Comparison of ENCODE assay signal across 9 cellular contexts in the genomic region with DNA sequence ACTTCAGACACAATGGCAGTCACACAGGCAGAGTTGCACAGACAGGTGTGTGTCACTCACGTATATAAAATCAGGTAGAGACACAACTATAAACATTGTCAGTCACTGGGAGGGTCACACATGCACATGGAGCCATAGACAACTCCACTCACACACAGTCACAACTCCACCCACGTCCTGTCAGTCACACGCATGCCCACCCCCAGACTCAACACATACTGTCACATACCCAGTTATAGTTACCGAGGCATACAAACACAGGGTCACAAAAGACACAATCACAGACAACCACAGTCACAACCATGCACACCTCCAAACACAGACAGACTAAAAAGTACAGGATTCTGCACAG. TPM values are rescaled to one million over a fixed set of nuclear protein-coding genes. Genes with fewer than 3 reads are reported as not detected.
DNase-seq lines count a peak whose midpoint lies in the region; ATAC-seq and TF ChIP-seq lines count a peak whose summit lies in the region.
"Had no signal": no experiment of that assay in that cellular context is flagged by ENCODE, and none has a peak within 500 bp of the region (broad histone marks: within the 10 kb centered on the region; RNA-seq: fewer than 3 reads in every experiment).

No MANE protein-coding gene starts in this region.

- TF ChIP-seq POLR2A in esophagus muscularis mucosa (IDR thresholded peaks at IDR 0.05; ENCODE audit: low read depth) (no peak), prostate gland (IDR thresholded peaks at IDR 0.05) (no peak)

- DNase-seq in AG10803 (ENCODE audit: low read depth) (no peak), OCI-LY7 (ENCODE audit: low spot score) (no peak), esophagus muscularis mucosa (ENCODE audit: extremely low spot score) (no peak), prostate gland (ENCODE audit: low spot score) (no peak), kidney tubule cell (ENCODE audit: low spot score) (no peak), COLO668 (lab: John Stamatoyannopoulos, UW; ENCODE audit: unreplicated experiment) (no peak)
- no peak for DNase-seq in activated CD4-positive, alpha-beta memory T cell treated with anti-CD3 and anti-CD28 coated beads, Interleukin-2, amount 10 ng/mL, durations not matched to agents 7 days and 5 days

- H3K4me3 ChIP-seq in AG10803 (ENCODE audit: low read length) = peak overlapping the region; percentile 97
- no peak overlapping the region for H3K4me3 ChIP-seq in OCI-LY7 (ENCODE audit: low read depth, low read length, poor library complexity, severe bottlenecking)
- H3K4me3 ChIP-seq in esophagus muscularis mucosa = peak overlapping the region; percentile 74 to 94 (median 88)
- peak overlapping the region; percentile 69 to 84 for H3K4me3 ChIP-seq in prostate gland

- 37% methylated on average over 4 of the region's 4 CpGs for WGBS in esophagus muscularis mucosa
- 44% methylated on average over 4 of the region's 4 CpGs for WGBS in prostate gland

- intact Hi-C loops in OCI-LY7 (cut with micrococcal nuclease; ENCODE audit: unreplicated experiment) = no loop called here
- intact Hi-C loops in esophagus muscularis mucosa (cut with DNase I) = no loop called here
- intact Hi-C loops in prostate gland (cut with DNase I) = no loop called here

- no peak overlapping the region for H3K27ac Mint-ChIP-seq in activated CD4-positive, alpha-beta memory T cell treated with anti-CD3 and anti-CD28 coated beads, Interleukin-2, amount 10 ng/mL, durations not matched to agents 7 days and 5 days
- H3K27ac Mint-ChIP-seq: T-helper 1 cell treated with Interleukin-12 subunit alpha and Interleukin-12 subunit beta and Interleukin-4 antibody, amounts not matched to agents 30 μg/mL and 1 μg/mL, for 36 hours had no signal

- H3K36me3 ChIP-seq in OCI-LY7 (ENCODE audit: insufficient read depth, low read length) (no peaks in the 10 kb centered on the region), esophagus muscularis mucosa (peaks cover 11 to 55% (median 51%) of the 10 kb centered on the region in 4 donors), prostate gland (no peaks in the 10 kb centered on the region)

- TF ChIP-seq EP300 in esophagus muscularis mucosa (IDR thresholded peaks at IDR 0.05) = no peak

- CTCF ChIA-PET in OCI-LY7 (lab: Charles Lee; ENCODE audit: unreplicated experiment) = no interaction called here
- CTCF ChIA-PET in activated CD4-positive, alpha-beta memory T cell treated with anti-CD3 and anti-CD28 coated beads, Interleukin-2, amount 10 ng/mL, durations not matched to agents 7 days and 5 days (lab: Charles Lee) = no interaction called here

- H2AFZ ChIP-seq in OCI-LY7 (ENCODE audit: low read length) = no peak overlapping the region

- H3K79me2 ChIP-seq in OCI-LY7 (ENCODE audit: insufficient read depth, low read depth, low read length) = no peaks in the 10 kb centered on the region

- H3K27me3 Mint-ChIP-seq in activated CD4-positive, alpha-beta memory T cell treated with anti-CD3 and anti-CD28 coated beads, Interleukin-2, amount 10 ng/mL, durations not matched to agents 7 days and 5 days = no peaks in the 10 kb centered on the region

- H3K4me2 ChIP-seq in OCI-LY7 (ENCODE audit: low read length) = peak overlapping the region; percentile 74; the same call in 1 of the 2 replicates

- TF ChIP-seq CTCF in AG10803 (conservative IDR thresholded peaks at IDR 0.05; ENCODE audit: low read length) (no peak), OCI-LY7 (conservative IDR thresholded peaks at IDR 0.05; ENCODE audit: low read length) (no peak), esophagus muscularis mucosa (IDR thresholded peaks at IDR 0.05) (no peak), prostate gland (IDR thresholded peaks at IDR 0.05) (no peak)

- no peaks in the 10 kb centered on the region for H4K20me1 ChIP-seq in OCI-LY7 (ENCODE audit: insufficient read depth, low read length)

- BruUV-seq in OCI-LY7 (replicated peaks; lab: Mats Ljungman, UMichigan) = no TSS peak

- H3K9me3 ChIP-seq in OCI-LY7 (ENCODE audit: low read length) (no peaks in the 10 kb centered on the region), esophagus muscularis mucosa (no peaks in the 10 kb centered on the region), prostate gland (no peaks in the 10 kb centered on the region)

- no peak overlapping the region for H3K4me3 Mint-ChIP-seq in activated CD4-positive, alpha-beta memory T cell treated with anti-CD3 and anti-CD28 coated beads, Interleukin-2, amount 10 ng/mL, durations not matched to agents 7 days and 5 days
- H3K4me3 Mint-ChIP-seq: T-helper 1 cell treated with Interleukin-12 subunit alpha and Interleukin-12 subunit beta and Interleukin-4 antibody, amounts not matched to agents 30 μg/mL and 1 μg/mL, for 36 hours had no signal

- H3K9me2 ChIP-seq in OCI-LY7 (ENCODE audit: insufficient read depth, low read length) = no peaks in the 10 kb centered on the region

- H3K9me3 Mint-ChIP-seq in activated CD4-positive, alpha-beta memory T cell treated with anti-CD3 and anti-CD28 coated beads, Interleukin-2, amount 10 ng/mL, durations not matched to agents 7 days and 5 days = no peaks in the 10 kb centered on the region
- H3K9me3 Mint-ChIP-seq: T-helper 1 cell treated with Interleukin-12 subunit alpha and Interleukin-12 subunit beta and Interleukin-4 antibody, amounts not matched to agents 30 μg/mL and 1 μg/mL, for 36 hours had no signal

- H3K4me1 Mint-ChIP-seq in activated CD4-positive, alpha-beta memory T cell treated with anti-CD3 and anti-CD28 coated beads, Interleukin-2, amount 10 ng/mL, durations not matched to agents 7 days and 5 days = peaks cover 2% of the 10 kb centered on the region

- H3K27me3 ChIP-seq in esophagus muscularis mucosa (peaks cover 0 to 3% (median 0%) of the 10 kb centered on the region in 4 donors), prostate gland (replicated peaks; ENCODE audit: insufficient read depth) (no peaks in the 10 kb centered on the region)

- H3K27ac ChIP-seq in OCI-LY7 (ENCODE audit: low read depth, low read length, poor library complexity, severe bottlenecking) (no peak overlapping the region), esophagus muscularis mucosa (replicated peaks in 1 of 4) (peak overlapping the region; percentile 84 to 94 (median 90)), prostate gland (peak overlapping the region; percentile 74 to 83)

- peaks cover 6% of the 10 kb centered on the region for H3K36me3 Mint-ChIP-seq in activated CD4-positive, alpha-beta memory T cell treated with anti-CD3 and anti-CD28 coated beads, Interleukin-2, amount 10 ng/mL, durations not matched to agents 7 days and 5 days (ENCODE audit: low read depth)

- H3K4me1 ChIP-seq in OCI-LY7 (ENCODE audit: insufficient read depth, low read length, poor library complexity, severe bottlenecking) = peaks cover 17% of the 10 kb centered on the region
- H3K4me1 ChIP-seq in esophagus muscularis mucosa = peaks cover 15 to 53% (median 49%) of the 10 kb centered on the region in 4 donors
- H3K4me1 ChIP-seq in prostate gland (replicated peaks) = peaks cover 16% of the 10 kb centered on the region

- no peak for ATAC-seq in GM19324 (IDR thresholded peaks at IDR 0.05; ENCODE audit: low FRiP score, unreplicated experiment)

- POLR2A ChIA-PET in OCI-LY7 (lab: Charles Lee) = no interaction called here
- POLR2A ChIA-PET in activated CD4-positive, alpha-beta memory T cell treated with anti-CD3 and anti-CD28 coated beads, Interleukin-2, amount 10 ng/mL, durations not matched to agents 7 days and 5 days (lab: Charles Lee) = no interaction called here

RNA-seq across cellular contexts. Expression of gene NUMBL, which starts 1.5 kb away (rescaled TPM):
- 4.1 and 4.9 TPM in 2 replicates for total RNA-seq in OCI-LY7 (2014; rRNA removed; shearing (Covaris generic))
- total RNA-seq in OCI-LY7 (2022) (7.1 and 8.9 TPM in 2 replicates), esophagus muscularis mucosa (10 to 100 TPM; 28.2 to 51.7 (median 41.5) TPM), prostate gland (100 to 1,000 TPM in 1 of 2 donors, 10 to 100 TPM in 1; 24.3 to 102 TPM)
- total RNA-seq in activated CD4-positive, alpha-beta memory T cell treated with anti-CD3 and anti-CD28 coated beads, Interleukin-2, amount 10 ng/mL, durations not matched to agents 7 days and 5 days = 1 to 10 TPM; 4.8 to 5.8 TPM

RNA-seq across cellular contexts. Expression of gene COQ8B, which starts 27.7 kb away (rescaled TPM):
- total RNA-seq in OCI-LY7 (2014; rRNA removed; shearing (Covaris generic)) = 34.9 and 39.3 TPM in 2 replicates
- total RNA-seq in OCI-LY7 (2022) = 32.5 and 34.6 TPM in 2 replicates
- 10 to 100 TPM; 34.5 to 57.7 (median 45.3) TPM for total RNA-seq in esophagus muscularis mucosa
- 10 to 100 TPM; 61.2 to 64.4 TPM for total RNA-seq in prostate gland
- 10 to 100 TPM; 32.5 to 37.7 TPM for total RNA-seq in activated CD4-positive, alpha-beta memory T cell treated with anti-CD3 and anti-CD28 coated beads, Interleukin-2, amount 10 ng/mL, durations not matched to agents 7 days and 5 days

RNA-seq across cellular contexts. Expression of gene ITPKC, which starts 27.9 kb away (rescaled TPM):
- 4.0 and 6.5 TPM in 2 replicates for total RNA-seq in OCI-LY7 (2014; rRNA removed; shearing (Covaris generic))
- total RNA-seq in OCI-LY7 (2022) (5.2 and 5.5 TPM in 2 replicates), esophagus muscularis mucosa (100 to 1,000 TPM in 1 of 4 donors, 10 to 100 TPM in 3; 28.7 to 123 (median 33.3) TPM), prostate gland (10 to 100 TPM; 40.8 to 44.5 TPM)
- total RNA-seq in activated CD4-positive, alpha-beta memory T cell treated with anti-CD3 and anti-CD28 coated beads, Interleukin-2, amount 10 ng/mL, durations not matched to agents 7 days and 5 days = 1 to 10 TPM; 6.6 to 6.8 TPM
